In the genomic region with DNA sequence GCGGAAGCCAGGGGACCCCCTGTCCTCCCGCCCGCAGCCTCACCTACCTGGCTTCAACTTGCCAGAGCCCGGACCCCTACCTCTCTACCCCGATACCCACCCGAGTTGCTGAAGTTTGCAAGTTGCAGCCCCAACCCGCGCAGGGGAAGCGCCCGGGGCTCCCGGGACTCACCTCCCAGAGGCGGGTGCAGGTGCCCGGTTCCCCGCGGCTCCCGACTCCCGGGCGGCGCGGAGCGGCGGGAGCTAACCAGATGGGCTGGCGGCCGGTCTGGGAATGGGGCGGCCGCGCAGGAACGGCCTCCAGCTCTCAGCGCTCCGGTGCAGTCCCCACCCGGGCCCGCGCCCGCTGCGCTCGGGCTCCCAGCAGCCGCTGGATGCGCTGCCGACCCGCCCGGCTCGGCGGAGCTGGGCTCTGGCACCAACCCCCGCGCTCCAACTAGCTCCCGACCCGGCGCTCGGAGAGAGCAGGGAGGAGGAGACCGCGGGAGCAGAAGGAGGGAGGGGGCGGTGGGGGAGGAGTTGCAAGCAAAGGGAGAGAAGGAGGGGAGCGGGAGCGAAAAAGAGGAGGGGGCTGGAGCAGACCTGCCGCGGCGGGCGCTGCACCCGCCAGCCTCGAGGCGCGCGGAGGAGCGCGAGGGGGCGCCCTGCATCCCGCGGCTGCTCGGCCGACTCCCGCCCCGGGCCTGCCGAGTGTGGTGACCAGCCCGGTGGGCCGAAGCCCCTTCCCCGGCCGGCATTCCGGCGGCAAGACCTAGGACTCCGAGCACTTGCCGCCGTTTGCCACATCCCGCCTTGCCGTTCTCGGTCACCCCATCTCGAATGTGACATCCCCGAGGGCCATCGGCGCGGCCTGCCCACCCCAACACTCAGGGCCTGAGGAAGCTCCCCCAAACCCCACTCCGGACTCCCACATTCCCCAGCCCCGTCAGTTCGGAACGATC, we compare ENCODE assay signal across 8 cellular contexts. TPM values are rescaled to one million over a fixed set of nuclear protein-coding genes. Genes with fewer than 3 reads are reported as not detected.
A peak's percentile ranks its signal among the peaks of the same experiment; 100 is the strongest.
DNase-seq lines count a peak whose midpoint lies in the region; ATAC-seq and TF ChIP-seq lines count a peak whose summit lies in the region.

A gene with protein sequence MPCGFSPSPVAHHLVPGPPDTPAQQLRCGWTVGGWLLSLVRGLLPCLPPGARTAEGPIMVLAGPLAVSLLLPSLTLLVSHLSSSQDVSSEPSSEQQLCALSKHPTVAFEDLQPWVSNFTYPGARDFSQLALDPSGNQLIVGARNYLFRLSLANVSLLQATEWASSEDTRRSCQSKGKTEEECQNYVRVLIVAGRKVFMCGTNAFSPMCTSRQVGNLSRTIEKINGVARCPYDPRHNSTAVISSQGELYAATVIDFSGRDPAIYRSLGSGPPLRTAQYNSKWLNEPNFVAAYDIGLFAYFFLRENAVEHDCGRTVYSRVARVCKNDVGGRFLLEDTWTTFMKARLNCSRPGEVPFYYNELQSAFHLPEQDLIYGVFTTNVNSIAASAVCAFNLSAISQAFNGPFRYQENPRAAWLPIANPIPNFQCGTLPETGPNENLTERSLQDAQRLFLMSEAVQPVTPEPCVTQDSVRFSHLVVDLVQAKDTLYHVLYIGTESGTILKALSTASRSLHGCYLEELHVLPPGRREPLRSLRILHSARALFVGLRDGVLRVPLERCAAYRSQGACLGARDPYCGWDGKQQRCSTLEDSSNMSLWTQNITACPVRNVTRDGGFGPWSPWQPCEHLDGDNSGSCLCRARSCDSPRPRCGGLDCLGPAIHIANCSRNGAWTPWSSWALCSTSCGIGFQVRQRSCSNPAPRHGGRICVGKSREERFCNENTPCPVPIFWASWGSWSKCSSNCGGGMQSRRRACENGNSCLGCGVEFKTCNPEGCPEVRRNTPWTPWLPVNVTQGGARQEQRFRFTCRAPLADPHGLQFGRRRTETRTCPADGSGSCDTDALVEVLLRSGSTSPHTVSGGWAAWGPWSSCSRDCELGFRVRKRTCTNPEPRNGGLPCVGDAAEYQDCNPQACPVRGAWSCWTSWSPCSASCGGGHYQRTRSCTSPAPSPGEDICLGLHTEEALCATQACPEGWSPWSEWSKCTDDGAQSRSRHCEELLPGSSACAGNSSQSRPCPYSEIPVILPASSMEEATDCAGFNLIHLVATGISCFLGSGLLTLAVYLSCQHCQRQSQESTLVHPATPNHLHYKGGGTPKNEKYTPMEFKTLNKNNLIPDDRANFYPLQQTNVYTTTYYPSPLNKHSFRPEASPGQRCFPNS (minus strand): TSS at position 472 of the 941 bp plus-strand sequence. CDS start 66,500 bp downstream, outside the sequence.

- peak; percentile 34; the same call in 1 of the 2 replicates for TF ChIP-seq CTCF in 22Rv1 (IDR thresholded peaks at IDR 0.05)
- peak; percentile 76 for TF ChIP-seq CTCF in GM10266 (IDR thresholded peaks at IDR 0.05; ENCODE audit: control insufficient read depth, insufficient read depth, low read depth, missing control alignments)
- peak in 3 of 7 experiments; percentile 14 to 34 (median 24) for TF ChIP-seq CTCF in body of pancreas (IDR thresholded peaks at IDR 0.05)

- H3K9me3 ChIP-seq in body of pancreas, result no peaks in the 10 kb centered on the region
- H3K9me3 ChIP-seq in iPS-20b (ENCODE audit: insufficient read depth, low read depth, low read length), result no peaks in the 10 kb centered on the region
- H3K9me3 ChIP-seq in skeletal muscle tissue (ENCODE audit: control insufficient read depth in 3 of 3, low read length in 3 of 3), result no peaks in the 10 kb centered on the region

- peak; percentile 51 for ATAC-seq in body of pancreas
- no peak for ATAC-seq in HG02840 (IDR thresholded peaks at IDR 0.05; ENCODE audit: low FRiP score, unreplicated experiment)
- ATAC-seq in HG03039 (IDR thresholded peaks at IDR 0.05; ENCODE audit: unreplicated experiment), result no peak

- H3K27ac ChIP-seq in 22Rv1 (no peak within 1 kb of the TSS), body of pancreas (no peak within 1 kb of the TSS), iPS-20b (ENCODE audit: low read length) (no peak within 1 kb of the TSS), skeletal muscle tissue (ENCODE audit: low read depth, low read length) (peak within 1 kb of the TSS; percentile 10)

- H3K27me3 ChIP-seq in body of pancreas, result no peaks in the 10 kb centered on the region
- peaks cover 70% of the 10 kb centered on the region for H3K27me3 ChIP-seq in iPS-20b (ENCODE audit: insufficient read depth, low read length)
- peaks cover 58 to 73% (median 66%) of the 10 kb centered on the region in 3 donors for H3K27me3 ChIP-seq in skeletal muscle tissue (ENCODE audit: control insufficient read depth in 3 of 3, insufficient read depth in 3 of 3, low read length in 3 of 3)

- H3K9ac ChIP-seq in iPS-20b (ENCODE audit: low read depth, low read length) (peak within 1 kb of the TSS; percentile 71; the same call in 1 of the 2 replicates), skeletal muscle tissue (ENCODE audit: low read depth in 1 of 3, low read length in 3 of 3) (peak within 1 kb of the TSS in 2 of 3 donors; percentile 36 to 60)

- H3K4me1 ChIP-seq in body of pancreas, result peaks cover 22% of the 10 kb centered on the region
- H3K4me1 ChIP-seq in iPS-20b (ENCODE audit: insufficient read depth, low read length), result peaks cover 14% of the 10 kb centered on the region
- peaks cover 13 to 19% (median 15%) of the 10 kb centered on the region in 3 donors for H3K4me1 ChIP-seq in skeletal muscle tissue (ENCODE audit: control insufficient read depth in 3 of 3, insufficient read depth in 3 of 3, low read length in 3 of 3)

- 0 to 1% methylated on average over 15 to 92 of the region's 94 CpGs for WGBS in body of pancreas, 2 donors

- DNase-seq in GM10266 (ENCODE audit: extremely low spot score), result peak; percentile 68
- DNase-seq in NCI-H82 treated with DMSO at 0.1 percent for 48 hours (lab: John Stamatoyannopoulos, UW; ENCODE audit: unreplicated experiment), result peak; percentile 41
- peak; percentile 6 to 42 (median 26) for DNase-seq in body of pancreas

- no peak for TF ChIP-seq POLR2A in body of pancreas (IDR thresholded peaks at IDR 0.05)

- H3K36me3 ChIP-seq in body of pancreas (replicated peaks in 1 of 2; ENCODE audit: insufficient read depth in 1 of 2, low read depth in 2 of 2) (no peaks in the 10 kb centered on the region), iPS-20b (ENCODE audit: insufficient read depth, low read depth, low read length) (no peaks in the 10 kb centered on the region), skeletal muscle tissue (ENCODE audit: control insufficient read depth in 3 of 3, insufficient read depth in 3 of 3, low read length in 3 of 3) (no peaks in the 10 kb centered on the region)

- peak within 1 kb of the TSS; percentile 15 to 43 for H3K4me3 ChIP-seq in body of pancreas
- peak within 1 kb of the TSS; percentile 85 for H3K4me3 ChIP-seq in iPS-20b (ENCODE audit: low read length)
- H3K4me3 ChIP-seq in skeletal muscle tissue (ENCODE audit: low read length in 3 of 3), result peak within 1 kb of the TSS; percentile 49 to 79 (median 68)

- intact Hi-C loops in body of pancreas (cut with DNase I), result no loop called here

RNA-seq across cellular contexts. Expression of the gene that starts here (rescaled TPM):
- 10 to 100 TPM in 1 of 2 donors, 1 to 10 TPM in 1; 1.0 to 15.2 TPM for total RNA-seq in body of pancreas
- 8.4 TPM for total RNA-seq in skeletal muscle tissue

Comparison
In these comparisons a context has a peak if more than half of its experiments do, and no peak if none do; other contexts are left out.
1. H3K4me3 ChIP-seq: peak in every context shown above with its lines; median percentile 85 in iPS-20b; 68 in skeletal muscle tissue; 29 in body of pancreas.